ENCODE assay signal across 15 cellular contexts in the genomic region with DNA sequence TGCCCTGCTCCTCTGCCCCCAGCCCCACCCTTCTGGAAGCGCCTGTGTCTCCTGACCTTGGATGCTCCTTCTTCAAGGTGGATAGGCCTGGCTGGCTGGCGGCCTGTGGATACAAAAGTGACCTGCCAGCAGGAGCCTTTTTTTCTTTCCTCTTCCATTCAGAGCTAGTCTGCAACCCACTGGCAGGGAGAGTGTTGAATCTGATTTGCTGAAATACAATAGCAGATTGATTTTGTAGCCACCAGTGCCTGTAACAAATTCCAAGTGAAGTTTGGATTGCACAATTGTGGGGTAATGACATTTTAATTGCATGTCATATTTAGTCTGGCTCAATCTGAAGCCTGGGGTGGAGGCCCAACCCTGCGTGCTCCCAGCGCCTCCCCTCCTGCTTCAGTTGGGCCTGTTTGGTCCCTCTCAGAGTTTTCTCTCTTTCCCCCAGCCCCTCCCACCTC.
DNase-seq lines count a peak whose midpoint lies in the region; ATAC-seq, FAIRE-seq and TF ChIP-seq lines count a peak whose summit lies in the region.
"Had no signal": no experiment of that assay in that cellular context is flagged by ENCODE, and none has a peak within 500 bp of the region (broad histone marks: within the 10 kb centered on the region; RNA-seq: fewer than 3 reads in every experiment).

No MANE protein-coding gene starts in this region.

- no peak overlapping the region for H3K27ac Mint-ChIP-seq in endothelial cell (ENCODE audit: unreplicated experiment)
- H3K27ac Mint-ChIP-seq: stimulated activated naive CD8-positive, alpha-beta T cell treated with anti-CD3 and anti-CD28 coated beads, Interleukin-15, Interleukin-2, amounts not matched to agents 100 ng/mL and 50 ng/mL, for 24 hours had no signal

- ATAC-seq in GM19452 (IDR thresholded peaks at IDR 0.05; ENCODE audit: unreplicated experiment): no peak

- DNase-seq in AG08395 (ENCODE audit: low spot score): peak; percentile 60
- DNase-seq in HCEC 1CT: peak; percentile 11
- DNase-seq in astrocyte of the hippocampus (ENCODE audit: low read depth, low spot score): peak; percentile 25
- peak; percentile 80 for DNase-seq in kidney
- DNase-seq in T1000 (lab: John Stamatoyannopoulos, UW): no peak
- no peak for DNase-seq in COLO668 (lab: John Stamatoyannopoulos, UW; ENCODE audit: unreplicated experiment)
- DNase-seq in endothelial cell (ENCODE audit: low spot score): no peak
- DNase-seq: activated T-cell treated with anti-CD3 and anti-CD28 coated beads, Interleukin-2, amount 50 U/mL, for 24 hours; NCI-H1048; stimulated activated CD4-positive, alpha-beta T cell treated with anti-CD3 and anti-CD28 coated beads, Interleukin-4, amount 100 ng/mL, for 24 hours; SW 1271 had no signal

- H3K36me3 Mint-ChIP-seq in endothelial cell (ENCODE audit: low read depth, unreplicated experiment): no peaks in the 10 kb centered on the region

- no peak overlapping the region for H3K4me3 ChIP-seq in kidney (ENCODE audit: low read length in 2 of 2)
- H3K4me3 ChIP-seq: ascending aorta, ovary had no signal

- H3K9me3 Mint-ChIP-seq in endothelial cell (ENCODE audit: unreplicated experiment): no peaks in the 10 kb centered on the region
- H3K9me3 Mint-ChIP-seq: activated T-cell treated with anti-CD3 and anti-CD28 coated beads, Interleukin-2, amount 50 U/mL, for 24 hours; stimulated activated naive CD8-positive, alpha-beta T cell treated with anti-CD3 and anti-CD28 coated beads, Interleukin-15, Interleukin-2, amounts not matched to agents 100 ng/mL and 50 ng/mL, for 24 hours had no signal

- peaks cover 16% of the 10 kb centered on the region for H3K27me3 Mint-ChIP-seq in endothelial cell (ENCODE audit: unreplicated experiment)
- H3K27me3 Mint-ChIP-seq: stimulated activated naive CD8-positive, alpha-beta T cell treated with anti-CD3 and anti-CD28 coated beads, Interleukin-15, Interleukin-2, amounts not matched to agents 100 ng/mL and 50 ng/mL, for 24 hours had no signal

- no peaks in the 10 kb centered on the region for H3K9me3 ChIP-seq in kidney (ENCODE audit: control insufficient read depth in 1 of 2, low read length in 2 of 2)
- H3K9me3 ChIP-seq: ascending aorta, ovary had no signal

- intact Hi-C loops in kidney (cut with DNase I): no loop called here

- TF ChIP-seq CTCF in kidney (IDR thresholded peaks at IDR 0.05; ENCODE audit: borderline replicate concordance, extremely low read depth, insufficient read depth): no peak
- no peak for TF ChIP-seq CTCF in endothelial cell (IDR thresholded peaks at IDR 0.05; ENCODE audit: unreplicated experiment)

- no peaks in the 10 kb centered on the region for H3K36me3 ChIP-seq in kidney (ENCODE audit: control insufficient read depth in 1 of 2, insufficient read depth in 2 of 2, low read length in 2 of 2)
- H3K36me3 ChIP-seq: ascending aorta, ovary had no signal

- H3K4me3 Mint-ChIP-seq in endothelial cell (ENCODE audit: unreplicated experiment): no peak overlapping the region
- H3K4me3 Mint-ChIP-seq: activated T-cell treated with anti-CD3 and anti-CD28 coated beads, Interleukin-2, amount 50 U/mL, for 24 hours; stimulated activated naive CD8-positive, alpha-beta T cell treated with anti-CD3 and anti-CD28 coated beads, Interleukin-15, Interleukin-2, amounts not matched to agents 100 ng/mL and 50 ng/mL, for 24 hours had no signal

- H3K4me1 ChIP-seq in kidney (ENCODE audit: control insufficient read depth in 1 of 2, insufficient read depth in 1 of 2, low read depth in 1 of 2, low read length in 2 of 2): peaks cover 0 to 3% of the 10 kb centered on the region in 2 donors
- H3K4me1 ChIP-seq: ascending aorta had no signal

- H3K9ac ChIP-seq in kidney (ENCODE audit: low read length in 2 of 2): no peak overlapping the region

- no peak overlapping the region for H3K27ac ChIP-seq in kidney (ENCODE audit: low read depth in 2 of 2, low read length in 2 of 2)
- H3K27ac ChIP-seq: ascending aorta had no signal

- FAIRE-seq in kidney (lab: Jason Lieb, UNC): no peak

- H3K4me1 Mint-ChIP-seq in endothelial cell (ENCODE audit: unreplicated experiment): peaks cover 61% of the 10 kb centered on the region

Comparison
In these comparisons a context has a peak if more than half of its experiments do, and no peak if none do; other contexts are left out.
1. DNase-seq: peak in AG08395 (single experiment), HCEC 1CT (single experiment), astrocyte of the hippocampus (single experiment) and kidney (single experiment); none in T1000 (single experiment), COLO668 (single experiment) and endothelial cell (single experiment).